Comparison of ENCODE assay signal across 22 cellular contexts in genomic region chr11:134388590-134388989, GRCh38. TPM values are rescaled to one million over a fixed set of nuclear protein-coding genes. Genes with fewer than 3 reads are reported as not detected.
"Had no signal": no experiment of that assay in that cellular context is flagged by ENCODE, and none has a peak within 500 bp of the region (broad histone marks: within the 10 kb centered on the region; RNA-seq: fewer than 3 reads in every experiment).

No MANE protein-coding gene starts in this region.

- H2AFZ ChIP-seq: hepatocyte had no signal

- ATAC-seq: activated CD8-positive, alpha-beta memory T cell treated with anti-CD3 and anti-CD28 coated beads, Interleukin-2, amount 10 ng/mL, durations not matched to agents 7 days and 5 days; activated CD8-positive, alpha-beta T cell treated with anti-CD3 and anti-CD28 coated beads, Interleukin-2, amount 10 ng/mL, durations not matched to agents 7 days and 5 days; activated naive CD8-positive, alpha-beta T cell treated with anti-CD3 and anti-CD28 coated beads, Interleukin-2, amount 50 U/mL, for 24 hours; gastroesophageal sphincter; left colon; right lobe of liver had no signal

- DNase-seq: activated B cell treated with CpG ODN at 0.5 μM for 24 hours; activated CD8-positive, alpha-beta memory T cell treated with anti-CD3 and anti-CD28 coated beads, Interleukin-2, amount 10 ng/mL, durations not matched to agents 7 days and 5 days; activated CD8-positive, alpha-beta T cell treated with anti-CD3 and anti-CD28 coated beads, Interleukin-2, amount 10 ng/mL, durations not matched to agents 7 days and 5 days; activated naive CD8-positive, alpha-beta T cell treated with anti-CD3 and anti-CD28 coated beads, Interleukin-2, amount 50 U/mL, for 24 hours; activated T-cell treated with anti-CD3 and anti-CD28 coated beads, Interleukin-2, amount 50 U/mL, for 48 hours; amygdala; central memory CD4-positive, alpha-beta T cell; left colon; mammary epithelial cell; ovary; right lobe of liver; stimulated activated CD4-positive, alpha-beta T cell treated with anti-CD3 and anti-CD28 coated beads, Interleukin-2, amount 100 ng/mL, for 48 hours; stimulated activated naive CD4-positive, alpha-beta T cell treated with Interleukin-2 at 50 U/mL for 16 hours; testis; transverse colon had no signal

- H3K36me3 ChIP-seq: breast epithelium, gastroesophageal sphincter, ovary, right lobe of liver, transverse colon had no signal

- FAIRE-seq: endothelial cell of umbilical vein, keratinocyte had no signal

- H3K27ac ChIP-seq: breast epithelium, gastroesophageal sphincter, hepatocyte, ovary, right lobe of liver, testis, transverse colon had no signal

- H3K4me1 ChIP-seq: breast epithelium, gastroesophageal sphincter, right lobe of liver, testis, transverse colon had no signal

- H3K79me2 ChIP-seq: hepatocyte had no signal

- H3K27me3 ChIP-seq: hepatocyte, ovary, right lobe of liver, testis had no signal

- H3K4me3 ChIP-seq: breast epithelium, gastroesophageal sphincter, hepatocyte, ovary, right lobe of liver, testis, transverse colon had no signal

- H3K4me2 ChIP-seq: hepatocyte had no signal

- H3K9me3 ChIP-seq: breast epithelium, gastroesophageal sphincter, ovary, right lobe of liver, testis, transverse colon had no signal

RNA-seq across cellular contexts. Expression of gene B3GAT1, which starts 23.5 kb away (rescaled TPM):
- total RNA-seq: activated B cell treated with CpG ODN at 0.5 μM for 24 hours, endothelial cell of umbilical vein, fibroblast of villous mesenchyme had no signal
- polyA plus RNA-seq: fibroblast of lung had no signal

RNA-seq across cellular contexts. Expression of gene GLB1L2, which starts 56.8 kb away (rescaled TPM):
- total RNA-seq: fibroblast of villous mesenchyme had no signal
